ENCODE assay signal across 19 cellular contexts in genomic region chr2:238359403-238359802, GRCh38. TPM values are rescaled to one million over a fixed set of nuclear protein-coding genes. Genes with fewer than 3 reads are reported as not detected.
DNase-seq lines count a peak whose midpoint lies in the region; ATAC-seq and TF ChIP-seq lines count a peak whose summit lies in the region.
"Had no signal": no experiment of that assay in that cellular context is flagged by ENCODE, and none has a peak within 500 bp of the region (broad histone marks: within the 10 kb centered on the region; RNA-seq: fewer than 3 reads in every experiment).

No MANE protein-coding gene starts in this region.

- H3K36me3 Mint-ChIP-seq in activated CD4-positive, alpha-beta T cell treated with anti-CD3 and anti-CD28 coated beads, Interleukin-2, amount 10 ng/mL, durations not matched to agents 7 days and 5 days (ENCODE audit: low read depth), result peaks cover 10% of the 10 kb centered on the region
- H3K36me3 Mint-ChIP-seq in activated naive CD4-positive, alpha-beta T cell treated with anti-CD3 and anti-CD28 coated beads, Interleukin-2, amount 10 ng/mL, durations not matched to agents 7 days and 5 days, result no peaks in the 10 kb centered on the region
- H3K36me3 Mint-ChIP-seq in activated naive CD4-positive, alpha-beta T cell treated with anti-CD3 and anti-CD28 coated beads for 36 hours (ENCODE audit: low read depth), result peaks cover 9% of the 10 kb centered on the region
- peaks cover 5% of the 10 kb centered on the region for H3K36me3 Mint-ChIP-seq in endothelial cell (ENCODE audit: low read depth, unreplicated experiment)

- H3K4me1 Mint-ChIP-seq in activated CD4-positive, alpha-beta T cell treated with anti-CD3 and anti-CD28 coated beads, Interleukin-2, amount 10 ng/mL, durations not matched to agents 7 days and 5 days, result peaks cover 33% of the 10 kb centered on the region
- peaks cover 36% of the 10 kb centered on the region for H3K4me1 Mint-ChIP-seq in activated naive CD4-positive, alpha-beta T cell treated with anti-CD3 and anti-CD28 coated beads, Interleukin-2, amount 10 ng/mL, durations not matched to agents 7 days and 5 days
- no peaks in the 10 kb centered on the region for H3K4me1 Mint-ChIP-seq in activated naive CD4-positive, alpha-beta T cell treated with anti-CD3 and anti-CD28 coated beads for 36 hours (ENCODE audit: low read depth)
- H3K4me1 Mint-ChIP-seq in endothelial cell (ENCODE audit: unreplicated experiment), result no peaks in the 10 kb centered on the region
- H3K4me1 Mint-ChIP-seq: CD8-positive, alpha-beta memory T cell had no signal

- POLR2A ChIA-PET in activated CD4-positive, alpha-beta T cell treated with anti-CD3 and anti-CD28 coated beads, Interleukin-2, amount 10 ng/mL, durations not matched to agents 7 days and 5 days (lab: Charles Lee), result no interaction called here

- H3K27me3 Mint-ChIP-seq in activated CD4-positive, alpha-beta T cell treated with anti-CD3 and anti-CD28 coated beads, Interleukin-2, amount 10 ng/mL, durations not matched to agents 7 days and 5 days, result no peaks in the 10 kb centered on the region
- no peaks in the 10 kb centered on the region for H3K27me3 Mint-ChIP-seq in activated naive CD4-positive, alpha-beta T cell treated with anti-CD3 and anti-CD28 coated beads, Interleukin-2, amount 10 ng/mL, durations not matched to agents 7 days and 5 days
- H3K27me3 Mint-ChIP-seq in activated naive CD4-positive, alpha-beta T cell treated with anti-CD3 and anti-CD28 coated beads for 36 hours (ENCODE audit: low read depth), result no peaks in the 10 kb centered on the region
- H3K27me3 Mint-ChIP-seq in endothelial cell (ENCODE audit: unreplicated experiment), result peaks cover 3% of the 10 kb centered on the region
- H3K27me3 Mint-ChIP-seq: B cell; CD8-positive, alpha-beta memory T cell had no signal

- intact Hi-C loops in activated naive CD4-positive, alpha-beta T cell treated with anti-CD3 and anti-CD28 coated beads for 36 hours (cut with micrococcal nuclease), result loop anchor here (5.0 kb wide), 1 partner anchor 428 kb away; no protein-coding TSS in a partner anchor

- TF ChIP-seq CTCF in endothelial cell (IDR thresholded peaks at IDR 0.05; ENCODE audit: unreplicated experiment), result no peak

- no peaks in the 10 kb centered on the region for H3K9me3 Mint-ChIP-seq in activated CD4-positive, alpha-beta T cell treated with anti-CD3 and anti-CD28 coated beads, Interleukin-2, amount 10 ng/mL, durations not matched to agents 7 days and 5 days
- H3K9me3 Mint-ChIP-seq in activated naive CD4-positive, alpha-beta T cell treated with anti-CD3 and anti-CD28 coated beads, Interleukin-2, amount 10 ng/mL, durations not matched to agents 7 days and 5 days, result no peaks in the 10 kb centered on the region
- no peaks in the 10 kb centered on the region for H3K9me3 Mint-ChIP-seq in activated naive CD4-positive, alpha-beta T cell treated with anti-CD3 and anti-CD28 coated beads for 36 hours
- H3K9me3 Mint-ChIP-seq in endothelial cell (ENCODE audit: unreplicated experiment), result no peaks in the 10 kb centered on the region
- H3K9me3 Mint-ChIP-seq: CD8-positive, alpha-beta memory T cell; HFFc6 had no signal

- no peak for DNase-seq in activated CD4-positive, alpha-beta T cell treated with anti-CD3 and anti-CD28 coated beads, Interleukin-2, amount 10 ng/mL, durations not matched to agents 7 days and 5 days
- no peak for DNase-seq in activated CD4-positive, alpha-beta T cell treated with anti-CD3 and anti-CD28 coated beads, Interleukin-2, amount 50 U/mL, for 4 hours
- no peak for DNase-seq in activated naive CD4-positive, alpha-beta T cell treated with anti-CD3 and anti-CD28 coated beads, Interleukin-2, amount 10 ng/mL, durations not matched to agents 7 days and 5 days
- DNase-seq in activated naive CD4-positive, alpha-beta T cell treated with anti-CD3 and anti-CD28 coated beads for 36 hours, result no peak
- DNase-seq in endothelial cell (ENCODE audit: low spot score), result no peak
- no peak for DNase-seq in 8988T
- DNase-seq: CD8-positive, alpha-beta memory T cell; COR-L47; DMS 273 treated with DMSO at 0.1 percent for 48 hours; DMS53; DND-41; EL; GOT3; H7; HFFc6 had no signal

- CTCF ChIA-PET in activated CD4-positive, alpha-beta T cell treated with anti-CD3 and anti-CD28 coated beads, Interleukin-2, amount 10 ng/mL, durations not matched to agents 7 days and 5 days (lab: Charles Lee), result no interaction called here
- CTCF ChIA-PET in activated naive CD4-positive, alpha-beta T cell treated with anti-CD3 and anti-CD28 coated beads, Interleukin-2, amount 10 ng/mL, durations not matched to agents 7 days and 5 days (lab: Charles Lee), result no interaction called here
- CTCF ChIA-PET in activated naive CD4-positive, alpha-beta T cell treated with anti-CD3 and anti-CD28 coated beads for 36 hours (lab: Charles Lee), result no interaction called here

- H3K4me3 Mint-ChIP-seq in activated CD4-positive, alpha-beta T cell treated with anti-CD3 and anti-CD28 coated beads, Interleukin-2, amount 10 ng/mL, durations not matched to agents 7 days and 5 days, result no peak overlapping the region
- no peak overlapping the region for H3K4me3 Mint-ChIP-seq in activated naive CD4-positive, alpha-beta T cell treated with anti-CD3 and anti-CD28 coated beads, Interleukin-2, amount 10 ng/mL, durations not matched to agents 7 days and 5 days
- H3K4me3 Mint-ChIP-seq in activated naive CD4-positive, alpha-beta T cell treated with anti-CD3 and anti-CD28 coated beads for 36 hours, result no peak overlapping the region
- H3K4me3 Mint-ChIP-seq in endothelial cell (ENCODE audit: unreplicated experiment), result peak overlapping the region; percentile 42
- H3K4me3 Mint-ChIP-seq: B cell; CD8-positive, alpha-beta memory T cell; HFFc6 had no signal

- H3K27ac Mint-ChIP-seq in activated CD4-positive, alpha-beta T cell treated with anti-CD3 and anti-CD28 coated beads, Interleukin-2, amount 10 ng/mL, durations not matched to agents 7 days and 5 days, result peak overlapping the region; percentile 77
- peak overlapping the region; percentile 43 for H3K27ac Mint-ChIP-seq in activated naive CD4-positive, alpha-beta T cell treated with anti-CD3 and anti-CD28 coated beads, Interleukin-2, amount 10 ng/mL, durations not matched to agents 7 days and 5 days
- no peak overlapping the region for H3K27ac Mint-ChIP-seq in activated naive CD4-positive, alpha-beta T cell treated with anti-CD3 and anti-CD28 coated beads for 36 hours
- no peak overlapping the region for H3K27ac Mint-ChIP-seq in endothelial cell (ENCODE audit: unreplicated experiment)
- H3K27ac Mint-ChIP-seq: B cell, HFFc6 had no signal

- no peak for ATAC-seq in HG03439 (IDR thresholded peaks at IDR 0.05; ENCODE audit: unreplicated experiment)
- ATAC-seq: GM12878, HCT116 had no signal

RNA-seq across cellular contexts. Expression of gene TRAF3IP1, which starts 39.1 kb away (rescaled TPM):
- 1 to 10 TPM; 7.9 to 9.2 TPM for total RNA-seq in activated CD4-positive, alpha-beta T cell treated with anti-CD3 and anti-CD28 coated beads, Interleukin-2, amount 10 ng/mL, durations not matched to agents 7 days and 5 days
- 1 to 10 TPM; 3.6 to 6.1 TPM for total RNA-seq in activated naive CD4-positive, alpha-beta T cell treated with anti-CD3 and anti-CD28 coated beads for 36 hours
- total RNA-seq in endothelial cell (ENCODE audit: unreplicated experiment), result 17.1 TPM

Comparison
In these comparisons a context has a peak if more than half of its experiments do, and no peak if none do; other contexts are left out.
1. H3K27ac Mint-ChIP-seq: peak in activated CD4-positive, alpha-beta T cell treated with anti-CD3 and anti-CD28 coated beads, Interleukin-2, amount 10 ng/mL, durations not matched to agents 7 days and 5 days (single experiment) and activated naive CD4-positive, alpha-beta T cell treated with anti-CD3 and anti-CD28 coated beads, Interleukin-2, amount 10 ng/mL, durations not matched to agents 7 days and 5 days (single experiment); none in activated naive CD4-positive, alpha-beta T cell treated with anti-CD3 and anti-CD28 coated beads for 36 hours (single experiment) and endothelial cell (single experiment).